21 cellular contexts compared by ENCODE assay signal in the genomic region with DNA sequence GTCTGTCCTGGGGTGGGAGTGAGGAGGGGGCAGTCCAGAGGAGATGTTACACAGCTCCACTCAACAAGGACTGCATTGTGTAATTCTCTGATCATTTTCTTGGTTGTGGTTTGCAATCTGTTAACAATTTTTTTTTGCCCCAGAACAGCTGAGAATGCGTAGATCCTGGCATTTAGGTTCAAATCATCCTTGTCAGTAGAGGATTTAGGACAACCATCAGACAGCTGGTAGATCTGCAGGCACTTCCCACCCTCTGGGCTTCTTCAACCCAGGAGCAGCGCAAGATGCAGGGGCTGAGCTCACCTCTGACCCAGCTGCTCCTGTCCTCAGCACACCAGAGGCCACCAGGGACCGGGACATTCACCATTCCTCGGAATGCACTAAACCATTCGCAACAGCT. TPM values are rescaled to one million over a fixed set of nuclear protein-coding genes. Genes with fewer than 3 reads are reported as not detected.
A peak's percentile ranks its signal among the peaks of the same experiment; 100 is the strongest.
DNase-seq lines count a peak whose midpoint lies in the region; ATAC-seq and TF ChIP-seq lines count a peak whose summit lies in the region.
"Had no signal": no experiment of that assay in that cellular context is flagged by ENCODE, and none has a peak within 500 bp of the region (broad histone marks: within the 10 kb centered on the region; RNA-seq: fewer than 3 reads in every experiment).

No MANE protein-coding gene starts in this region.

- no peak overlapping the region for H2BK15ac ChIP-seq in mesenchymal stem cell (ENCODE audit: low read depth, poor library complexity, severe bottlenecking)

- H3K27ac ChIP-seq in PC-3 (ENCODE audit: low read length) (peak overlapping the region; percentile 86), mesenchymal stem cell (ENCODE audit: low read length, poor library complexity, severe bottlenecking) (no peak overlapping the region), smooth muscle cell (ENCODE audit: low read depth) (peak overlapping the region; percentile 99)
- H3K27ac ChIP-seq: colonic mucosa, foreskin keratinocyte had no signal

- H3F3A ChIP-seq in PC-3 (ENCODE audit: low read length, unreplicated experiment) (peaks cover 42% of the 10 kb centered on the region), smooth muscle cell (ENCODE audit: low read depth) (peaks cover 71% of the 10 kb centered on the region)

- H3K23ac ChIP-seq in mesenchymal stem cell (ENCODE audit: low read length in 2 of 2), result no peak overlapping the region

- H3K18ac ChIP-seq in mesenchymal stem cell (ENCODE audit: low read depth in 1 of 2, low read length in 2 of 2), result peak overlapping the region in 1 of 2 experiments; percentile 31

- H3K36me3 ChIP-seq in PC-3 (ENCODE audit: low read depth, low read length) (peaks cover 77% of the 10 kb centered on the region), mesenchymal stem cell (ENCODE audit: control insufficient read depth in 1 of 2, insufficient read depth in 2 of 2, low read depth in 1 of 2, low read length in 2 of 2) (peaks cover 10 to 69% of the 10 kb centered on the region in 2 experiments), smooth muscle cell (ENCODE audit: low read depth) (no peaks in the 10 kb centered on the region)
- H3K36me3 ChIP-seq: colonic mucosa, tibial nerve had no signal

- H3K9me2 ChIP-seq in PC-3 (replicated peaks; ENCODE audit: low read length), result no peaks in the 10 kb centered on the region

- H2AFZ ChIP-seq in PC-3 (ENCODE audit: low read length), result no peak overlapping the region
- H2AFZ ChIP-seq in mesenchymal stem cell (ENCODE audit: low read depth, low read length), result no peak overlapping the region
- H2AFZ ChIP-seq in smooth muscle cell (ENCODE audit: low read depth), result no peak overlapping the region

- peak overlapping the region; percentile 29; the same call in 1 of the 2 replicates for H3K9ac ChIP-seq in PC-3 (ENCODE audit: low read length)
- H3K9ac ChIP-seq in mesenchymal stem cell (ENCODE audit: low read length), result no peak overlapping the region
- H3K9ac ChIP-seq in smooth muscle cell (ENCODE audit: low read depth), result no peak overlapping the region

- H2BK12ac ChIP-seq in mesenchymal stem cell (ENCODE audit: low read length in 2 of 2), result no peak overlapping the region

- no peak for TF ChIP-seq CTCF in PC-3 (conservative IDR thresholded peaks at IDR 0.05; ENCODE audit: low read depth, low read length)
- TF ChIP-seq CTCF in smooth muscle cell (IDR thresholded peaks at IDR 0.05; ENCODE audit: borderline replicate concordance, insufficient read depth, poor library complexity, severe bottlenecking), result no peak

- peaks cover 5% of the 10 kb centered on the region for H3K79me1 ChIP-seq in mesenchymal stem cell (replicated peaks; ENCODE audit: low read length, poor library complexity, severe bottlenecking)

- no peak overlapping the region for H2BK120ac ChIP-seq in mesenchymal stem cell (ENCODE audit: low read depth, low read length)

- POLR2A ChIA-PET in PC-3 (lab: Charles Lee; ENCODE audit: unreplicated experiment), result no interaction called here

- no peak overlapping the region for H2AK5ac ChIP-seq in mesenchymal stem cell (ENCODE audit: low read length, severe bottlenecking)

- H3K4me2 ChIP-seq in PC-3 (ENCODE audit: low read length), result peak overlapping the region; percentile 21
- no peak overlapping the region for H3K4me2 ChIP-seq in mesenchymal stem cell (ENCODE audit: low read length, poor library complexity, severe bottlenecking)
- peak overlapping the region; percentile 53 for H3K4me2 ChIP-seq in smooth muscle cell

- H2BK5ac ChIP-seq in mesenchymal stem cell (ENCODE audit: low read depth, low read length, poor library complexity, severe bottlenecking), result no peak overlapping the region

- H4K91ac ChIP-seq in mesenchymal stem cell (ENCODE audit: low read length), result no peak overlapping the region

- no peaks in the 10 kb centered on the region for H3K27me3 ChIP-seq in PC-3 (ENCODE audit: low read length)
- H3K27me3 ChIP-seq in mesenchymal stem cell (ENCODE audit: control insufficient read depth in 1 of 2, insufficient read depth in 1 of 2, low read length in 2 of 2), result no peaks in the 10 kb centered on the region
- no peaks in the 10 kb centered on the region for H3K27me3 ChIP-seq in smooth muscle cell (ENCODE audit: low read depth)
- H3K27me3 ChIP-seq: colonic mucosa, foreskin keratinocyte, tibial nerve had no signal

- intact Hi-C loops in PC-3 (cut with micrococcal nuclease), result no loop called here

- H3K4ac ChIP-seq in mesenchymal stem cell (ENCODE audit: low read depth in 1 of 2, low read length in 2 of 2), result no peak overlapping the region

- peaks cover 100% of the 10 kb centered on the region for H3K79me2 ChIP-seq in PC-3 (ENCODE audit: low read length)
- H3K79me2 ChIP-seq in smooth muscle cell (ENCODE audit: low read depth), result peaks cover 78% of the 10 kb centered on the region

- CTCF ChIA-PET in PC-3 (lab: Charles Lee), result no interaction called here

- H3K9me3 ChIP-seq in PC-3 (ENCODE audit: low read length) (no peaks in the 10 kb centered on the region), mesenchymal stem cell (ENCODE audit: control insufficient read depth, low read length) (no peaks in the 10 kb centered on the region), smooth muscle cell (replicated peaks; ENCODE audit: low read depth) (no peaks in the 10 kb centered on the region)
- H3K9me3 ChIP-seq: colonic mucosa, tibial nerve had no signal

- 61% methylated on average over 5 of the region's 5 CpGs for WGBS in mesenchymal stem cell
- 32% methylated on average over 5 of the region's 5 CpGs for WGBS in smooth muscle cell (ENCODE audit: low lambda C conversion rate)

- H4K8ac ChIP-seq in mesenchymal stem cell (ENCODE audit: low read length), result no peak overlapping the region

- BruUV-seq in PC-3 (replicated peaks; lab: Mats Ljungman, UMichigan), result no TSS peak

- peaks cover 94% of the 10 kb centered on the region for H3K4me1 ChIP-seq in PC-3 (ENCODE audit: insufficient read depth, low read length)
- peaks cover 22% of the 10 kb centered on the region for H3K4me1 ChIP-seq in mesenchymal stem cell (ENCODE audit: control insufficient read depth, insufficient read depth, low read depth, low read length)
- H3K4me1 ChIP-seq in smooth muscle cell (ENCODE audit: low read depth), result peaks cover 41% of the 10 kb centered on the region

- H3K14ac ChIP-seq in mesenchymal stem cell (ENCODE audit: low read length in 2 of 2), result no peak overlapping the region

- H3K4me3 ChIP-seq in PC-3 (ENCODE audit: low read length) (no peak overlapping the region; the same call in 1 of the 2 replicates), mesenchymal stem cell (ENCODE audit: insufficient read depth in 1 of 2, low read depth in 1 of 2, low read length in 2 of 2) (no peak overlapping the region), smooth muscle cell (no peak overlapping the region)
- H3K4me3 ChIP-seq: colonic mucosa, tibial nerve had no signal

- DNase-seq in PC-3 (no peak), ecto neural progenitor cell (ENCODE audit: low spot score) (peak; percentile 42), mesenchymal stem cell (peak; percentile 54), smooth muscle cell (lab: John Stamatoyannopoulos, UW; ENCODE audit: unreplicated experiment) (no peak), T1000 (lab: John Stamatoyannopoulos, UW) (no peak), NCI-H2227 treated with DMSO at 0.1 percent for 48 hours (lab: John Stamatoyannopoulos, UW) (no peak)
- DNase-seq: activated CD4-positive, alpha-beta T cell treated with anti-CD3 and anti-CD28 coated beads for 48 hours; activated naive CD8-positive, alpha-beta T cell treated with anti-CD3 and anti-CD28 coated beads, Interleukin-2, amount 50 U/mL, for 24 hours; colonic mucosa; foreskin keratinocyte; HCEC 1CT; kidney glomerular epithelial cell; naive thymus-derived CD8-positive, alpha-beta T cell; NCI-H1417; NCI-H524 treated with DMSO at 0.1 percent for 48 hours; SHP77; stimulated activated CD4-positive, alpha-beta T cell treated with anti-CD3 and anti-CD28 coated beads, Interleukin-4, amount 100 ng/mL, for 1 hour; stimulated activated naive CD8-positive, alpha-beta T cell treated with anti-CD3 and anti-CD28 coated beads, Interleukin-15, Interleukin-2, amounts not matched to agents 100 U/mL and 50 U/mL, for 24 hours; T-helper 1 cell had no signal

- H4K20me1 ChIP-seq in PC-3 (ENCODE audit: low read length), result peaks cover 61% of the 10 kb centered on the region
- H4K20me1 ChIP-seq in smooth muscle cell (ENCODE audit: low read depth), result peaks cover 85% of the 10 kb centered on the region

- ATAC-seq in PC-3 (no peak), GM18907 (IDR thresholded peaks at IDR 0.05; ENCODE audit: unreplicated experiment) (no peak)
- ATAC-seq: activated naive CD8-positive, alpha-beta T cell treated with anti-CD3 and anti-CD28 coated beads, Interleukin-2, amount 50 U/mL, for 24 hours; foreskin keratinocyte; naive thymus-derived CD8-positive, alpha-beta T cell; stimulated activated naive CD8-positive, alpha-beta T cell treated with anti-CD3 and anti-CD28 coated beads, Interleukin-15, Interleukin-2, amounts not matched to agents 100 U/mL and 50 U/mL, for 24 hours had no signal

RNA-seq across cellular contexts. Expression of a gene that starts 13.5 kb away (rescaled TPM):
- total RNA-seq in PC-3 (2014; rRNA removed) (169 and 171 TPM in 2 replicates), smooth muscle cell (24.9 and 25.6 TPM in 2 replicates)
- 23.6 TPM for polyA plus RNA-seq in mesenchymal stem cell (2013, experiment 1 of 2)
- polyA plus RNA-seq in mesenchymal stem cell (2013, experiment 2 of 2), result 22.7 TPM
- polyA plus RNA-seq in smooth muscle cell, result 21.4 and 26.7 TPM in 2 replicates

Comparison
In these comparisons a context has a peak if more than half of its experiments do, and no peak if none do; other contexts are left out.
1. DNase-seq: peak in ecto neural progenitor cell (single experiment) and mesenchymal stem cell (single experiment); none in PC-3 (single experiment), smooth muscle cell (single experiment), T1000 (single experiment) and NCI-H2227 treated with DMSO at 0.1 percent for 48 hours (single experiment).